17 cellular contexts compared by ENCODE assay signal in genomic region chr3:47035645-47036044, GRCh38. TPM values are rescaled to one million over a fixed set of nuclear protein-coding genes. Genes with fewer than 3 reads are reported as not detected.
A peak's percentile ranks its signal among the peaks of the same experiment; 100 is the strongest.
DNase-seq lines count a peak whose midpoint lies in the region; ATAC-seq and TF ChIP-seq lines count a peak whose summit lies in the region.
"Had no signal": no experiment of that assay in that cellular context is flagged by ENCODE, and none has a peak within 500 bp of the region (broad histone marks: within the 10 kb centered on the region; RNA-seq: fewer than 3 reads in every experiment).

No MANE protein-coding gene starts in this region.

- no peak for TF ChIP-seq CTCF in CD4-positive, alpha-beta T cell (IDR thresholded peaks at IDR 0.05)
- no peak for TF ChIP-seq CTCF in OCI-LY7 (conservative IDR thresholded peaks at IDR 0.05; ENCODE audit: low read length)
- no peak for TF ChIP-seq CTCF in mucosa of descending colon (IDR thresholded peaks at IDR 0.05)
- TF ChIP-seq CTCF in RWPE1 (conservative IDR thresholded peaks at IDR 0.05; ENCODE audit: low read depth) = no peak

- H3K27ac ChIP-seq in CD4-positive, alpha-beta T cell (ENCODE audit: low read depth, low read length) = no peak overlapping the region
- no peak overlapping the region for H3K27ac ChIP-seq in OCI-LY7 (ENCODE audit: low read depth, low read length, poor library complexity, severe bottlenecking)
- H3K27ac ChIP-seq in RWPE1 = no peak overlapping the region
- H3K27ac ChIP-seq: foreskin keratinocyte, prostate gland had no signal

- intact Hi-C loops in CD4-positive, alpha-beta T cell (cut with DNase I, micrococcal nuclease) = loop anchor here in 1 of 2 experiments (10.0 kb wide), 1 partner anchor 51 kb away; no protein-coding TSS in a partner anchor
- intact Hi-C loops in OCI-LY7 (cut with micrococcal nuclease; ENCODE audit: unreplicated experiment) = no loop called here
- intact Hi-C loops in mucosa of descending colon (cut with DNase I, micrococcal nuclease) = no loop called here

- H3K9me3 Mint-ChIP-seq in CD4-positive, alpha-beta T cell = no peaks in the 10 kb centered on the region
- no peaks in the 10 kb centered on the region for H3K9me3 Mint-ChIP-seq in central memory CD8-positive, alpha-beta T cell
- H3K9me3 Mint-ChIP-seq: natural killer cell treated with Interleukin-12 subunit alpha and Interleukin-12 subunit beta and Interleukin-15 and Interleukin-18, amount 100 ng/mL, for 72 hours had no signal

- ATAC-seq in CD4-positive, alpha-beta T cell (ENCODE audit: poor library complexity) = no peak
- ATAC-seq in central memory CD8-positive, alpha-beta T cell (replicated peaks; ENCODE audit: extremely low read depth, poor library complexity, severe bottlenecking) = no peak
- ATAC-seq in mucosa of descending colon = peak; percentile 19
- no peak for ATAC-seq in stimulated activated naive CD8-positive, alpha-beta T cell treated with anti-CD3 and anti-CD28 coated beads, Interleukin-15, Interleukin-2, amounts not matched to agents 100 U/mL and 50 U/mL, for 24 hours
- ATAC-seq: foreskin keratinocyte; natural killer cell treated with Interleukin-12 subunit alpha and Interleukin-12 subunit beta and Interleukin-15 and Interleukin-18, amount 100 ng/mL, for 72 hours had no signal

- BruUV-seq in OCI-LY7 (replicated peaks; lab: Mats Ljungman, UMichigan) = TSS peak; percentile 39

- H3K36me3 Mint-ChIP-seq in CD4-positive, alpha-beta T cell (ENCODE audit: low read depth) = peaks cover 84% of the 10 kb centered on the region
- peaks cover 56% of the 10 kb centered on the region for H3K36me3 Mint-ChIP-seq in central memory CD8-positive, alpha-beta T cell (ENCODE audit: insufficient read depth)

- H3K4me1 ChIP-seq in OCI-LY7 (ENCODE audit: insufficient read depth, low read length, poor library complexity, severe bottlenecking) = peaks cover 21% of the 10 kb centered on the region
- peaks cover 31% of the 10 kb centered on the region for H3K4me1 ChIP-seq in mucosa of descending colon (ENCODE audit: low read depth)
- H3K4me1 ChIP-seq: foreskin keratinocyte, prostate gland had no signal

- no peaks in the 10 kb centered on the region for H4K20me1 ChIP-seq in OCI-LY7 (ENCODE audit: insufficient read depth, low read length)

- H3K9me3 ChIP-seq in CD4-positive, alpha-beta T cell (ENCODE audit: control insufficient read depth, low read length) = no peaks in the 10 kb centered on the region
- H3K9me3 ChIP-seq in OCI-LY7 (ENCODE audit: low read length) = no peaks in the 10 kb centered on the region
- H3K9me3 ChIP-seq in mucosa of descending colon = no peaks in the 10 kb centered on the region
- H3K9me3 ChIP-seq: MG63, prostate gland had no signal

- POLR2A ChIA-PET in CD4-positive, alpha-beta T cell (lab: Charles Lee) = no interaction called here
- POLR2A ChIA-PET in OCI-LY7 (lab: Charles Lee) = interaction anchor here (1.0 kb wide), 1 partner anchor 16 kb away, joined by 3 read pairs; no protein-coding TSS in a partner anchor
- POLR2A ChIA-PET in RWPE1 (lab: Yijun Ruan, JAX; ENCODE audit: low non-redundant PET) = no interaction called here

- 0 out of 2 replicates have a peak, but pooled peaks cover 6% of the 10 kb centered on the region for H3K79me2 ChIP-seq in OCI-LY7 (ENCODE audit: insufficient read depth, low read depth, low read length)

- no peaks in the 10 kb centered on the region for H3K9me2 ChIP-seq in OCI-LY7 (ENCODE audit: insufficient read depth, low read length)

- H3K27ac Mint-ChIP-seq in CD4-positive, alpha-beta T cell = peak overlapping the region; percentile 71
- H3K27ac Mint-ChIP-seq in central memory CD8-positive, alpha-beta T cell (ENCODE audit: low read depth) = peak overlapping the region; percentile 32
- H3K27ac Mint-ChIP-seq: natural killer cell treated with Interleukin-12 subunit alpha and Interleukin-12 subunit beta and Interleukin-15 and Interleukin-18, amount 100 ng/mL, for 72 hours had no signal

- CTCF ChIA-PET in CD4-positive, alpha-beta T cell (lab: Charles Lee) = interaction anchor here (1.0 kb wide), 1 partner anchor 112 kb away, joined by 3 read pairs; no protein-coding TSS in a partner anchor
- CTCF ChIA-PET in OCI-LY7 (lab: Charles Lee; ENCODE audit: unreplicated experiment) = no interaction called here
- CTCF ChIA-PET in RWPE1 (lab: Yijun Ruan, JAX) = interaction anchor here (0.6 kb wide), 1 partner anchor 704 kb away, joined by 4 read pairs; no protein-coding TSS in a partner anchor

- peaks cover 35% of the 10 kb centered on the region for H3K4me1 Mint-ChIP-seq in CD4-positive, alpha-beta T cell (ENCODE audit: low read depth)
- H3K4me1 Mint-ChIP-seq in central memory CD8-positive, alpha-beta T cell = peaks cover 36% of the 10 kb centered on the region

- H3K27me3 Mint-ChIP-seq in CD4-positive, alpha-beta T cell = no peaks in the 10 kb centered on the region
- no peaks in the 10 kb centered on the region for H3K27me3 Mint-ChIP-seq in central memory CD8-positive, alpha-beta T cell
- H3K27me3 Mint-ChIP-seq: natural killer cell treated with Interleukin-12 subunit alpha and Interleukin-12 subunit beta and Interleukin-15 and Interleukin-18, amount 100 ng/mL, for 72 hours had no signal

- H3K36me3 ChIP-seq in OCI-LY7 (ENCODE audit: insufficient read depth, low read length) (peaks cover 92% of the 10 kb centered on the region), mucosa of descending colon (ENCODE audit: low read depth) (no peaks in the 10 kb centered on the region)

- no peak overlapping the region for H2AFZ ChIP-seq in OCI-LY7 (ENCODE audit: low read length)

- no peak for DNase-seq in CD4-positive, alpha-beta T cell
- DNase-seq in OCI-LY7 (ENCODE audit: low spot score) (no peak), mucosa of descending colon (no peak), RWPE1 (ENCODE audit: low spot score) (no peak), HuH-7.5 (ENCODE audit: low spot score) (no peak)
- DNase-seq in central memory CD8-positive, alpha-beta T cell (ENCODE audit: low spot score in 2 of 2) = no peak
- no peak for DNase-seq in activated effector memory CD4-positive, alpha-beta T cell treated with anti-CD3 and anti-CD28 coated beads, Interleukin-2, amount 50 U/mL, for 16 hours
- no peak for DNase-seq in stimulated activated naive CD8-positive, alpha-beta T cell treated with anti-CD3 and anti-CD28 coated beads, Interleukin-15, Interleukin-2, amounts not matched to agents 100 U/mL and 50 U/mL, for 24 hours
- DNase-seq: activated effector memory CD4-positive, alpha-beta T cell treated with Interleukin-2 at 50 U/mL for 16 hours; DMS 273 treated with DMSO at 0.1 percent for 48 hours; effector memory CD4-positive, alpha-beta T cell; foreskin keratinocyte; MG63; NCI-H187 treated with DMSO at 0.1 percent for 48 hours; NCI-H524 treated with DMSO at 0.1 percent for 48 hours had no signal

- H3K4me2 ChIP-seq in OCI-LY7 (ENCODE audit: low read length) = no peak overlapping the region

- no peak overlapping the region for H3K4me3 Mint-ChIP-seq in CD4-positive, alpha-beta T cell
- no peak overlapping the region for H3K4me3 Mint-ChIP-seq in central memory CD8-positive, alpha-beta T cell
- H3K4me3 Mint-ChIP-seq: natural killer cell treated with Interleukin-12 subunit alpha and Interleukin-12 subunit beta and Interleukin-15 and Interleukin-18, amount 100 ng/mL, for 72 hours had no signal

- H3K27me3 ChIP-seq in CD4-positive, alpha-beta T cell (ENCODE audit: control insufficient read depth, insufficient read depth, low read length) = no peaks in the 10 kb centered on the region
- H3K27me3 ChIP-seq: foreskin keratinocyte, MG63 had no signal

- H3K4me3 ChIP-seq in OCI-LY7 (ENCODE audit: low read depth, low read length, poor library complexity, severe bottlenecking) = no peak overlapping the region
- H3K4me3 ChIP-seq in mucosa of descending colon = no peak overlapping the region
- H3K4me3 ChIP-seq: MG63, prostate gland had no signal

RNA-seq across cellular contexts. Expression of gene NBEAL2, which starts 56.2 kb away (rescaled TPM):
- 100 to 1,000 TPM; 163 to 170 TPM for total RNA-seq in CD4-positive, alpha-beta T cell
- total RNA-seq in OCI-LY7 (2014; rRNA removed; shearing (Covaris generic)) = 53.3 and 74.9 TPM in 2 replicates
- 129 and 149 TPM in 2 replicates for total RNA-seq in OCI-LY7 (2022)
- 10 to 100 TPM; 49.2 to 94.0 (median 53.7) TPM for total RNA-seq in mucosa of descending colon

RNA-seq across cellular contexts. Expression of gene CCDC12, which starts 59.1 kb away (rescaled TPM):
- 10 to 100 TPM; 57.5 to 59.5 TPM for total RNA-seq in CD4-positive, alpha-beta T cell
- total RNA-seq in OCI-LY7 (2014; rRNA removed; shearing (Covaris generic)) = 74.9 and 102 TPM in 2 replicates
- 107 and 116 TPM in 2 replicates for total RNA-seq in OCI-LY7 (2022)
- 10 to 100 TPM; 40.7 to 59.2 (median 45.0) TPM for total RNA-seq in mucosa of descending colon
